In genomic region chr5:78899922-78900362, GRCh38 we compare ENCODE assay signal across 9 cellular contexts.
DNase-seq lines count a peak whose midpoint lies in the region; ATAC-seq and TF ChIP-seq lines count a peak whose summit lies in the region.
"Had no signal": no experiment of that assay in that cellular context is flagged by ENCODE, and none has a peak within 500 bp of the region (broad histone marks: within the 10 kb centered on the region; RNA-seq: fewer than 3 reads in every experiment).

No MANE protein-coding gene starts in this region.

- TF ChIP-seq POLR2A in stomach (IDR thresholded peaks at IDR 0.05) = no peak

- H3K9me3 Mint-ChIP-seq in T-cell = peaks cover 10 to 17% (median 16%) of the 10 kb centered on the region in 3 donors

- peaks cover 33% of the 10 kb centered on the region for H3K36me3 Mint-ChIP-seq in T-cell

- no peak overlapping the region for H3K27ac ChIP-seq in RWPE2 (ENCODE audit: poor library complexity, severe bottlenecking)
- H3K27ac ChIP-seq in stomach = no peak overlapping the region

- H3K4me3 Mint-ChIP-seq in T-cell = no peak overlapping the region
- H3K4me3 Mint-ChIP-seq: activated B cell treated with CpG ODN at 0.5 μM for 24 hours had no signal

- H3K4me1 Mint-ChIP-seq in T-cell = no peaks in the 10 kb centered on the region

- H3K4me1 ChIP-seq in RWPE2 (ENCODE audit: insufficient read depth, poor library complexity, severe bottlenecking) = no peaks in the 10 kb centered on the region
- peaks cover 0 to 7% (median 5%) of the 10 kb centered on the region in 4 donors for H3K4me1 ChIP-seq in stomach

- CTCF ChIA-PET in HEK293T (lab: Yijun Ruan, JAX) (interaction anchor here (0.5 to 2.6 kb wide), 31 partner anchors 9 to 694 kb away, joined by 3 to 16 read pairs (median 4); no protein-coding TSS in a partner anchor), T-cell (lab: Charles Lee) (interaction anchor here in 1 of 2 donors (0.9 to 1.0 kb wide), 2 partner anchors 233 kb away, joined by 3 to 11 read pairs; no protein-coding TSS in a partner anchor)

- POLR2A ChIA-PET in HEK293T (lab: Yijun Ruan, JAX) (interaction anchor here (0.6 kb wide), 1 partner anchor 86 kb away, joined by 3 read pairs; no protein-coding TSS in a partner anchor), T-cell (lab: Charles Lee) (no interaction called here)

- H3K9me3 ChIP-seq in RWPE2 (ENCODE audit: severe bottlenecking) (no peaks in the 10 kb centered on the region), stomach (peaks cover 0 to 11% (median 4%) of the 10 kb centered on the region in 4 donors)

- WGBS in stomach, 5 donors = 5 to 43% (median 10%) methylated on average over 3 of the region's 3 CpGs

- intact Hi-C loops in stomach (cut with DNase I; ENCODE audit: low total_unique reads) = loop anchor here (10.0 kb wide), 1 partner anchor 65 kb away; no protein-coding TSS in a partner anchor

- H3K27me3 ChIP-seq in RWPE2 (ENCODE audit: insufficient read depth, poor library complexity, severe bottlenecking) = no peaks in the 10 kb centered on the region
- no peaks in the 10 kb centered on the region for H3K27me3 ChIP-seq in stomach

- H3K36me3 ChIP-seq in RWPE2 (ENCODE audit: low read depth) (no peaks in the 10 kb centered on the region), stomach (no peaks in the 10 kb centered on the region)

- no peaks in the 10 kb centered on the region for H3K27me3 Mint-ChIP-seq in T-cell
- H3K27me3 Mint-ChIP-seq: activated B cell treated with CpG ODN at 0.5 μM for 24 hours had no signal

- TF ChIP-seq CTCF in RWPE2 (IDR thresholded peaks at IDR 0.05; ENCODE audit: poor library complexity, severe bottlenecking) (peak; percentile 60), fibroblast of mammary gland (conservative IDR thresholded peaks at IDR 0.05; ENCODE audit: control insufficient read depth, insufficient read depth, low read depth, low read length) (peak; percentile 94), stomach (IDR thresholded peaks at IDR 0.05) (peak in 5 of 7 experiments; percentile 29 to 77 (median 62))

- no peak for TF ChIP-seq EP300 in stomach (IDR thresholded peaks at IDR 0.05)

- H3K27ac Mint-ChIP-seq in T-cell = no peak overlapping the region
- H3K27ac Mint-ChIP-seq: activated B cell treated with CpG ODN at 0.5 μM for 24 hours had no signal

- ATAC-seq in RWPE2 (ENCODE audit: low read depth) (no peak), GM21737 (IDR thresholded peaks at IDR 0.05; ENCODE audit: unreplicated experiment) (no peak), T-cell (replicated peaks in 1 of 4) (no peak)

- DNase-seq in DMS114 treated with DMSO at 0.1 percent for 48 hours (lab: John Stamatoyannopoulos, UW; ENCODE audit: unreplicated experiment) (peak; percentile 3), HEK293T (ENCODE audit: extremely low spot score) (peak; percentile 55), RWPE2 (ENCODE audit: low spot score) (no peak), fibroblast of mammary gland (ENCODE audit: low read depth) (peak; percentile 70), stomach (peak; percentile 73), T-cell (no peak), NCI-H128 (lab: John Stamatoyannopoulos, UW; ENCODE audit: unreplicated experiment) (no peak)
- DNase-seq: activated B cell treated with CpG ODN at 0.5 μM for 24 hours had no signal

- H3K4me3 ChIP-seq in RWPE2 (ENCODE audit: severe bottlenecking) (no peak overlapping the region), fibroblast of mammary gland (ENCODE audit: control insufficient read depth, low read depth, low read length) (no peak overlapping the region), stomach (no peak overlapping the region)

TF ChIP-seq in HEK293T, 16 proteins besides CTCF, POLR2A, EP300 and RAD21:
- TF ChIP-seq TARDBP (IDR thresholded peaks at IDR 0.05) (no peak), HDGF (IDR thresholded peaks at IDR 0.05; ENCODE audit: borderline replicate concordance) (no peak), SP1 (IDR thresholded peaks at IDR 0.05) (no peak), ELF4 (IDR thresholded peaks at IDR 0.05) (no peak), FOXK2 (IDR thresholded peaks at IDR 0.05) (no peak), SUZ12 (IDR thresholded peaks at IDR 0.05) (no peak), FOXM1 (IDR thresholded peaks at IDR 0.05; ENCODE audit: borderline replicate concordance) (no peak), FOXA1 (IDR thresholded peaks at IDR 0.05) (no peak), PKNOX1 (IDR thresholded peaks at IDR 0.05) (no peak), LEF1 (IDR thresholded peaks at IDR 0.05; ENCODE audit: borderline replicate concordance) (no peak), CTBP1 (IDR thresholded peaks at IDR 0.05; ENCODE audit: borderline replicate concordance) (no peak), ARNT (IDR thresholded peaks at IDR 0.05) (no peak), NFRKB (IDR thresholded peaks at IDR 0.05) (no peak), BHLHE40 (IDR thresholded peaks at IDR 0.05; ENCODE audit: borderline replicate concordance) (no peak), ZNF384 (IDR thresholded peaks at IDR 0.05) (no peak), L3MBTL2 (conservative IDR thresholded peaks at IDR 0.05) (no peak)

Comparison
In these comparisons a context has a peak if more than half of its experiments do, and no peak if none do; other contexts are left out.
1. DNase-seq: peak in DMS114 treated with DMSO at 0.1 percent for 48 hours (single experiment), HEK293T (single experiment), fibroblast of mammary gland (single experiment) and stomach (single experiment); none in RWPE2 (single experiment), T-cell (0 of 34) and NCI-H128 (single experiment).
2. Peak in every context shown above with its lines, with median percentiles within 50 percentile points of each other: CTCF ChIP-seq.